ENCODE assay signal across 2 cellular contexts in the genomic region with DNA sequence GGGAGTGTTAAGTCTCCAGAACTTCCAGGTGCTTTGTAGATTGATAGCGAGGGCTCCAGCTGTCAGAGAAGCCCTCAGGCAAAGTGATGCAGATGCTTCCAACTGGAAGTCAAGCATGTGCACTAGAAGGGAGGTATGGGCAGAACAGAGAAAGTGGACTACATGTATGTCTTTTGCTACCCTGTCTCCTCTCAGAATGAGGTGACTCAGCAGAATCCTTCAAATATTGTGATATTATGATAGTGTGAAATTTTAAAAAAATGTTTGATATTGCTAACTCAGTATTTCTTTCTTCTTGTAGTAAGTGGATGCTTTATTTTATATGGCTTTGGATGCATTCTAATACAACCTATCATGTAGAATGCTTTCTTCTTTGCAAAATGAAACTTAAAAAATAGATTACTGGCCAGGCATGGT.
TF ChIP-seq lines count a peak whose summit lies in the region.

No MANE protein-coding gene starts in this region.

TF ChIP-seq in SK-N-SH, 30 proteins besides CTCF, POLR2A, EP300 and RAD21 (continued from another document):
- TF ChIP-seq MXI1 (IDR thresholded peaks at IDR 0.05; ENCODE audit: low read depth, low read length) = no peak
- TF ChIP-seq ELF1 (IDR thresholded peaks at IDR 0.05) = no peak
- TF ChIP-seq SIN3A (IDR thresholded peaks at IDR 0.05; ENCODE audit: borderline replicate concordance, low read depth, low read length) = no peak
- TF ChIP-seq, protein P1, sequence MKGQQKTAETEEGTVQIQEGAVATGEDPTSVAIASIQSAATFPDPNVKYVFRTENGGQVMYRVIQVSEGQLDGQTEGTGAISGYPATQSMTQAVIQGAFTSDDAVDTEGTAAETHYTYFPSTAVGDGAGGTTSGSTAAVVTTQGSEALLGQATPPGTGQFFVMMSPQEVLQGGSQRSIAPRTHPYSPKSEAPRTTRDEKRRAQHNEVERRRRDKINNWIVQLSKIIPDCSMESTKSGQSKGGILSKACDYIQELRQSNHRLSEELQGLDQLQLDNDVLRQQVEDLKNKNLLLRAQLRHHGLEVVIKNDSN (IDR thresholded peaks at IDR 0.05; ENCODE audit: borderline replicate concordance, low read depth) = no peak
- TF ChIP-seq RXRA (IDR thresholded peaks at IDR 0.05; ENCODE audit: borderline replicate concordance, low read depth) = no peak

TF ChIP-seq in SK-N-SH treated with all-trans-retinoic acid at 6 μM for 48 hours, 23 proteins besides CTCF, POLR2A, EP300 and RAD21 (continued from another document):
- TF ChIP-seq, protein P2, sequence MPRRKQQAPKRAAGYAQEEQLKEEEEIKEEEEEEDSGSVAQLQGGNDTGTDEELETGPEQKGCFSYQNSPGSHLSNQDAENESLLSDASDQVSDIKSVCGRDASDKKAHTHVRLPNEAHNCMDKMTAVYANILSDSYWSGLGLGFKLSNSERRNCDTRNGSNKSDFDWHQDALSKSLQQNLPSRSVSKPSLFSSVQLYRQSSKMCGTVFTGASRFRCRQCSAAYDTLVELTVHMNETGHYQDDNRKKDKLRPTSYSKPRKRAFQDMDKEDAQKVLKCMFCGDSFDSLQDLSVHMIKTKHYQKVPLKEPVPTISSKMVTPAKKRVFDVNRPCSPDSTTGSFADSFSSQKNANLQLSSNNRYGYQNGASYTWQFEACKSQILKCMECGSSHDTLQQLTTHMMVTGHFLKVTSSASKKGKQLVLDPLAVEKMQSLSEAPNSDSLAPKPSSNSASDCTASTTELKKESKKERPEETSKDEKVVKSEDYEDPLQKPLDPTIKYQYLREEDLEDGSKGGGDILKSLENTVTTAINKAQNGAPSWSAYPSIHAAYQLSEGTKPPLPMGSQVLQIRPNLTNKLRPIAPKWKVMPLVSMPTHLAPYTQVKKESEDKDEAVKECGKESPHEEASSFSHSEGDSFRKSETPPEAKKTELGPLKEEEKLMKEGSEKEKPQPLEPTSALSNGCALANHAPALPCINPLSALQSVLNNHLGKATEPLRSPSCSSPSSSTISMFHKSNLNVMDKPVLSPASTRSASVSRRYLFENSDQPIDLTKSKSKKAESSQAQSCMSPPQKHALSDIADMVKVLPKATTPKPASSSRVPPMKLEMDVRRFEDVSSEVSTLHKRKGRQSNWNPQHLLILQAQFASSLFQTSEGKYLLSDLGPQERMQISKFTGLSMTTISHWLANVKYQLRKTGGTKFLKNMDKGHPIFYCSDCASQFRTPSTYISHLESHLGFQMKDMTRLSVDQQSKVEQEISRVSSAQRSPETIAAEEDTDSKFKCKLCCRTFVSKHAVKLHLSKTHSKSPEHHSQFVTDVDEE (CRISPR knock-in tag; IDR thresholded peaks at IDR 0.05) = no peak
- TF ChIP-seq SNAI2 (CRISPR knock-in tag; IDR thresholded peaks at IDR 0.05) = no peak
- no peak for TF ChIP-seq GLIS3 (CRISPR knock-in tag; IDR thresholded peaks at IDR 0.05)
- TF ChIP-seq BACH2 (CRISPR knock-in tag; IDR thresholded peaks at IDR 0.05; ENCODE audit: borderline replicate concordance) = no peak
- TF ChIP-seq PPARA (CRISPR knock-in tag; IDR thresholded peaks at IDR 0.05; ENCODE audit: borderline replicate concordance) = no peak
- no peak for TF ChIP-seq ZNF8 (CRISPR knock-in tag; IDR thresholded peaks at IDR 0.05)
- TF ChIP-seq ZFP30 (CRISPR knock-in tag; IDR thresholded peaks at IDR 0.05) = no peak
- TF ChIP-seq, protein P3, sequence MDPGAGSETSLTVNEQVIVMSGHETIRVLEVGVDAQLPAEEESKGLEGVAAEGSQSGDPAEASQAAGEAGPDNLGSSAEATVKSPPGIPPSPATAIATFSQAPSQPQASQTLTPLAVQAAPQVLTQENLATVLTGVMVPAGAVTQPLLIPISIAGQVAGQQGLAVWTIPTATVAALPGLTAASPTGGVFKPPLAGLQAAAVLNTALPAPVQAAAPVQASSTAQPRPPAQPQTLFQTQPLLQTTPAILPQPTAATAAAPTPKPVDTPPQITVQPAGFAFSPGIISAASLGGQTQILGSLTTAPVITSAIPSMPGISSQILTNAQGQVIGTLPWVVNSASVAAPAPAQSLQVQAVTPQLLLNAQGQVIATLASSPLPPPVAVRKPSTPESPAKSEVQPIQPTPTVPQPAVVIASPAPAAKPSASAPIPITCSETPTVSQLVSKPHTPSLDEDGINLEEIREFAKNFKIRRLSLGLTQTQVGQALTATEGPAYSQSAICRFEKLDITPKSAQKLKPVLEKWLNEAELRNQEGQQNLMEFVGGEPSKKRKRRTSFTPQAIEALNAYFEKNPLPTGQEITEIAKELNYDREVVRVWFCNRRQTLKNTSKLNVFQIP (CRISPR knock-in tag; IDR thresholded peaks at IDR 0.05; ENCODE audit: borderline replicate concordance, low read depth) = no peak
- no peak for TF ChIP-seq OSR1 (CRISPR knock-in tag; IDR thresholded peaks at IDR 0.05)
- no peak for TF ChIP-seq RARB (CRISPR knock-in tag; IDR thresholded peaks at IDR 0.05)
- TF ChIP-seq, protein P4, sequence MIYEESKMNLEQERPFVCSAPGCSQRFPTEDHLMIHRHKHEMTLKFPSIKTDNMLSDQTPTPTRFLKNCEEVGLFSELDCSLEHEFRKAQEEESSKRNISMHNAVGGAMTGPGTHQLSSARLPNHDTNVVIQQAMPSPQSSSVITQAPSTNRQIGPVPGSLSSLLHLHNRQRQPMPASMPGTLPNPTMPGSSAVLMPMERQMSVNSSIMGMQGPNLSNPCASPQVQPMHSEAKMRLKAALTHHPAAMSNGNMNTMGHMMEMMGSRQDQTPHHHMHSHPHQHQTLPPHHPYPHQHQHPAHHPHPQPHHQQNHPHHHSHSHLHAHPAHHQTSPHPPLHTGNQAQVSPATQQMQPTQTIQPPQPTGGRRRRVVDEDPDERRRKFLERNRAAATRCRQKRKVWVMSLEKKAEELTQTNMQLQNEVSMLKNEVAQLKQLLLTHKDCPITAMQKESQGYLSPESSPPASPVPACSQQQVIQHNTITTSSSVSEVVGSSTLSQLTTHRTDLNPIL (CRISPR knock-in tag; IDR thresholded peaks at IDR 0.05; ENCODE audit: low read depth) = no peak
